In the genomic region with DNA sequence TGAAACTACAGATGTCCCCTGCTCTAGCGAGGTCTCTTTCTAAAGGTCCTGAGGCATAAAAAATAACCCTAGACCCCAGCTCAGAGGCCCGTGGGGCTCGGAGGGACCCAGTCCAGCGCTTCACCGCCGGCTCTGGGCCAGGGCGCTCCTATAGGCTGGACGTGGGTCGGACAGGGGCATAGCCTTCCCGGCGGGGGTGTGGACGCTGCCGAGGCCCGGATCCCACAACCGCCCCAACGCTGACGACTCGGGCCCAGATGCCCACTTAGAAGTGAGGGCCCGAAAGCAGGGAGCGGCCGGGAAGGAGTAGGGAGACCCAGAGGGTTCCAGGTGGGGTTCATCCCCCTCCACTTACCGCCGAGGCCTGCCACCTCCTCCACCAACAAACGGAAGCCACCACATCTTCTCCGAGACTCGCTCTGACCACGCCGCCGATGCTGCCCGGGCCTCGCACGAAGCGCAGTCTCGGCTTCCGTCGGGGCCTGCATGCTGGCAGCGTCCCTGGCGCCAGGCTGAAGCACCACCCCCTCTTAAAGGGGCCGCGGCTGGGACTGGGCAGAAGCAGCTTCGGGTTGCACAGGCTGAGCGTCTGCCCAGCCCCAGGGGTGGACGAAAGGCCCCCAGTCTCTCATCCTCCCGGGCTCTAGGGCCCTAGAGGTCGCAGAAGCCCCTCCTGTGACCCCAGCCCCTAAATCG, we compare ENCODE assay signal across 7 cellular contexts.
DNase-seq lines count a peak whose midpoint lies in the region; ATAC-seq, FAIRE-seq and TF ChIP-seq lines count a peak whose summit lies in the region.
"Not testable (repeated sequence)": the region's sequence is repeated elsewhere in the genome, so short reads cannot be mapped to it uniquely, and the experiment has no call there.

No MANE protein-coding gene starts in this region.

- H3K4me1 ChIP-seq in PC-3 (ENCODE audit: insufficient read depth, low read length); left lung; pancreas: not testable (repeated sequence)

- ATAC-seq in GM18867 (IDR thresholded peaks at IDR 0.05; ENCODE audit: unreplicated experiment) (peak; percentile 39), HG02885 (IDR thresholded peaks at IDR 0.05; ENCODE audit: poor library complexity, unreplicated experiment) (peak; percentile 60), PC-3 (peak; percentile 82), esophagus mucosa (peak; percentile 29), left lung (peak; percentile 29), pancreas (peak; percentile 23 to 74 (median 58))
- ATAC-seq in activated CD4-positive, alpha-beta T cell treated with anti-CD3 and anti-CD28 coated beads for 36 hours = peak; percentile 84

- H3K4me2 ChIP-seq in PC-3 (ENCODE audit: low read length) = 0 out of 2 replicates have a peak overlapping the region, but pooled peaks have one; percentile 40

- not testable (repeated sequence) for H3K79me2 ChIP-seq in PC-3 (ENCODE audit: low read length)

- not testable (repeated sequence) for H3K27ac Mint-ChIP-seq in activated CD4-positive, alpha-beta T cell treated with anti-CD3 and anti-CD28 coated beads for 36 hours

- 62 to 64% methylated on average over 24 to 26 of the region's 46 CpGs for WGBS in pancreas, 2 donors

- FAIRE-seq in pancreas (lab: Jason Lieb, UNC) = not testable (repeated sequence)

- peaks cover 42% of the 10 kb centered on the region for H3K9me3 Mint-ChIP-seq in activated CD4-positive, alpha-beta T cell treated with anti-CD3 and anti-CD28 coated beads for 36 hours (ENCODE audit: low read depth)

- H3K9ac ChIP-seq in PC-3 (ENCODE audit: low read length) = not testable (repeated sequence)

- H3K9me3 ChIP-seq in PC-3 (ENCODE audit: low read length) = peaks cover 23% of the 10 kb centered on the region
- H3K9me3 ChIP-seq in left lung = peaks cover 0 to 74% of the 10 kb centered on the region in 2 donors
- H3K9me3 ChIP-seq in pancreas = not testable (repeated sequence)

- H3K4me3 Mint-ChIP-seq in activated CD4-positive, alpha-beta T cell treated with anti-CD3 and anti-CD28 coated beads for 36 hours = not testable (repeated sequence)

- CTCF ChIA-PET in PC-3 (lab: Charles Lee); activated CD4-positive, alpha-beta T cell treated with anti-CD3 and anti-CD28 coated beads for 36 hours (lab: Charles Lee): not testable (repeated sequence)

- BruUV-seq in PC-3 (replicated peaks; lab: Mats Ljungman, UMichigan) = not testable (repeated sequence)

- intact Hi-C loops in PC-3 (cut with micrococcal nuclease); activated CD4-positive, alpha-beta T cell treated with anti-CD3 and anti-CD28 coated beads for 36 hours (cut with DNase I, micrococcal nuclease); left lung (cut with DNase I); pancreas (cut with DNase I): not testable (repeated sequence)

- H3K4me3 ChIP-seq in PC-3 (ENCODE audit: low read length) = peak overlapping the region; percentile 45
- H3K4me3 ChIP-seq in left lung, pancreas: not testable (repeated sequence)

- not testable (repeated sequence) for H3K4me1 Mint-ChIP-seq in activated CD4-positive, alpha-beta T cell treated with anti-CD3 and anti-CD28 coated beads for 36 hours

- POLR2A ChIA-PET in PC-3 (lab: Charles Lee; ENCODE audit: unreplicated experiment); activated CD4-positive, alpha-beta T cell treated with anti-CD3 and anti-CD28 coated beads for 36 hours (lab: Charles Lee): not testable (repeated sequence)

- H3K9me2 ChIP-seq in PC-3 (replicated peaks; ENCODE audit: low read length) = not testable (repeated sequence)

- not testable (repeated sequence) for H3K27me3 ChIP-seq in PC-3 (ENCODE audit: low read length); left lung; pancreas

- not testable (repeated sequence) for H3K27ac ChIP-seq in PC-3 (ENCODE audit: low read length); left lung; pancreas

- H2AFZ ChIP-seq in PC-3 (ENCODE audit: low read length) = not testable (repeated sequence)

- H3K36me3 ChIP-seq in PC-3 (ENCODE audit: low read depth, low read length); left lung; pancreas: not testable (repeated sequence)

- not testable (repeated sequence) for H3K36me3 Mint-ChIP-seq in activated CD4-positive, alpha-beta T cell treated with anti-CD3 and anti-CD28 coated beads for 36 hours (ENCODE audit: low read depth)

- H3K27me3 Mint-ChIP-seq in activated CD4-positive, alpha-beta T cell treated with anti-CD3 and anti-CD28 coated beads for 36 hours = not testable (repeated sequence)

- not testable (repeated sequence) for TF ChIP-seq CTCF in PC-3 (conservative IDR thresholded peaks at IDR 0.05; ENCODE audit: low read depth, low read length); left lung (IDR thresholded peaks at IDR 0.05); pancreas (IDR thresholded peaks at IDR 0.05)

- H4K20me1 ChIP-seq in PC-3 (ENCODE audit: low read length) = not testable (repeated sequence)

- H3F3A ChIP-seq in PC-3 (ENCODE audit: low read length, unreplicated experiment) = not testable (repeated sequence)

- not testable (repeated sequence) for DNase-seq in PC-3; activated CD4-positive, alpha-beta T cell treated with anti-CD3 and anti-CD28 coated beads for 36 hours
- DNase-seq in left lung (peak in 1 of 2 donors; percentile 88), pancreas (peak in 2 of 6 donors; percentile 71 to 85)

Comparison
In these comparisons a context has a peak if more than half of its experiments do, and no peak if none do; other contexts are left out.
1. ATAC-seq: peak in every context shown above with its lines; median percentile 84 in activated CD4-positive, alpha-beta T cell treated with anti-CD3 and anti-CD28 coated beads for 36 hours; 82 in PC-3; 60 in HG02885; 58 in pancreas; 39 in GM18867; 29 in esophagus mucosa; 29 in left lung.